ENCODE assay signal across 8 cellular contexts in the genomic region with DNA sequence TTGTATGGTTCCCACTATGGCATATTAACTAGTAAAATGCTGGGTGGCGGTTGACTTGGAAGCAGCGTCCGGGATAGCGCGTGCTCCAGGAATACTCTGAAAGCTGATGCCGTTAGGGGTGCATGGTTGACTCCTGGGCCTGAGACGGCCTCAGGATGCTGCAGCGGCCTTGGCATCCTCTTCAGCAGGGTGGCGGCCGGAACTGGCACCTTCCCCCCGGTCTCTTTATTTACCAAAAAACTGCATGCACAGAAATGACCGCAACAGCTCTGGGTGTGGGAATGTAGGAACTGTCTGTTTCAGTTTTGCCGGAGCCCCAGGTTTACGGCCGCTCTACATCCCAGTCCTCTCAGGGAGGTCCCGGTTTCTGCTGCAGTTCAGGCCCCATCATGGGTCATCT. TPM values are rescaled to one million over a fixed set of nuclear protein-coding genes. Genes with fewer than 3 reads are reported as not detected.
DNase-seq lines count a peak whose midpoint lies in the region; ATAC-seq and TF ChIP-seq lines count a peak whose summit lies in the region.

No MANE protein-coding gene starts in this region.

- WGBS in esophagus squamous epithelium, 2 donors, result 57 to 63% methylated on average over 11 to 15 of the region's 16 CpGs
- WGBS in sigmoid colon, 2 donors, result 23 to 66% methylated on average over 16 of the region's 16 CpGs

- H3K4me1 ChIP-seq in esophagus squamous epithelium (peaks cover 18 to 87% (median 40%) of the 10 kb centered on the region in 3 donors), sigmoid colon (peaks cover 0 to 38% (median 35%) of the 10 kb centered on the region in 4 donors)

- H3K27me3 ChIP-seq in esophagus squamous epithelium, result no peaks in the 10 kb centered on the region
- no peaks in the 10 kb centered on the region for H3K27me3 ChIP-seq in sigmoid colon

- ATAC-seq in SK-N-SH treated with all-trans-retinoic acid at 6 μM for 48 hours, result peak; percentile 7
- no peak for ATAC-seq in HG02588 (IDR thresholded peaks at IDR 0.05; ENCODE audit: unreplicated experiment)

- TF ChIP-seq CTCF in esophagus squamous epithelium (IDR thresholded peaks at IDR 0.05) (no peak), sigmoid colon (IDR thresholded peaks at IDR 0.05) (no peak)

- H3K36me3 ChIP-seq in esophagus squamous epithelium (peaks cover 0 to 21% (median 0%) of the 10 kb centered on the region in 3 donors), sigmoid colon (peaks cover 0 to 9% (median under 1%) of the 10 kb centered on the region in 4 donors)

- peak overlapping the region in 2 of 4 donors; percentile 1 to 47 for H3K4me3 ChIP-seq in esophagus squamous epithelium
- H3K4me3 ChIP-seq in sigmoid colon, result peak overlapping the region in 3 of 4 donors; percentile 5 to 18 (median 5)

- DNase-seq in ELR (ENCODE audit: low read depth) (peak; percentile 39), esophagus squamous epithelium (lab: John Stamatoyannopoulos, UW) (no peak), sigmoid colon (no peak), NCI-H187 (lab: John Stamatoyannopoulos, UW) (no peak), NCI-H1930 (lab: John Stamatoyannopoulos, UW) (no peak)
- DNase-seq in stimulated activated CD4-positive, alpha-beta T cell treated with anti-CD3 and anti-CD28 coated beads, Interleukin-4, amount 100 ng/mL, for 4 hours, result no peak

- intact Hi-C loops in esophagus squamous epithelium (cut with DNase I), result no loop called here
- intact Hi-C loops in sigmoid colon (cut with DNase I), result no loop called here

- TF ChIP-seq EP300 in sigmoid colon (IDR thresholded peaks at IDR 0.05), result no peak

- no peak for TF ChIP-seq POLR2A in esophagus squamous epithelium (IDR thresholded peaks at IDR 0.05)
- TF ChIP-seq POLR2A in sigmoid colon (IDR thresholded peaks at IDR 0.05), result no peak

- peak overlapping the region; percentile 76 to 91 (median 84) for H3K27ac ChIP-seq in esophagus squamous epithelium
- H3K27ac ChIP-seq in sigmoid colon, result peak overlapping the region; percentile 78 to 84 (median 80)

- no peaks in the 10 kb centered on the region for H3K9me3 ChIP-seq in esophagus squamous epithelium
- no peaks in the 10 kb centered on the region for H3K9me3 ChIP-seq in sigmoid colon

TF ChIP-seq in SK-N-SH treated with all-trans-retinoic acid at 6 μM for 48 hours, 23 proteins besides CTCF, POLR2A, EP300 and RAD21:
- TF ChIP-seq, protein P1, sequence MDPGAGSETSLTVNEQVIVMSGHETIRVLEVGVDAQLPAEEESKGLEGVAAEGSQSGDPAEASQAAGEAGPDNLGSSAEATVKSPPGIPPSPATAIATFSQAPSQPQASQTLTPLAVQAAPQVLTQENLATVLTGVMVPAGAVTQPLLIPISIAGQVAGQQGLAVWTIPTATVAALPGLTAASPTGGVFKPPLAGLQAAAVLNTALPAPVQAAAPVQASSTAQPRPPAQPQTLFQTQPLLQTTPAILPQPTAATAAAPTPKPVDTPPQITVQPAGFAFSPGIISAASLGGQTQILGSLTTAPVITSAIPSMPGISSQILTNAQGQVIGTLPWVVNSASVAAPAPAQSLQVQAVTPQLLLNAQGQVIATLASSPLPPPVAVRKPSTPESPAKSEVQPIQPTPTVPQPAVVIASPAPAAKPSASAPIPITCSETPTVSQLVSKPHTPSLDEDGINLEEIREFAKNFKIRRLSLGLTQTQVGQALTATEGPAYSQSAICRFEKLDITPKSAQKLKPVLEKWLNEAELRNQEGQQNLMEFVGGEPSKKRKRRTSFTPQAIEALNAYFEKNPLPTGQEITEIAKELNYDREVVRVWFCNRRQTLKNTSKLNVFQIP (CRISPR knock-in tag; IDR thresholded peaks at IDR 0.05; ENCODE audit: borderline replicate concordance, low read depth), result no peak
- TF ChIP-seq, protein P2, sequence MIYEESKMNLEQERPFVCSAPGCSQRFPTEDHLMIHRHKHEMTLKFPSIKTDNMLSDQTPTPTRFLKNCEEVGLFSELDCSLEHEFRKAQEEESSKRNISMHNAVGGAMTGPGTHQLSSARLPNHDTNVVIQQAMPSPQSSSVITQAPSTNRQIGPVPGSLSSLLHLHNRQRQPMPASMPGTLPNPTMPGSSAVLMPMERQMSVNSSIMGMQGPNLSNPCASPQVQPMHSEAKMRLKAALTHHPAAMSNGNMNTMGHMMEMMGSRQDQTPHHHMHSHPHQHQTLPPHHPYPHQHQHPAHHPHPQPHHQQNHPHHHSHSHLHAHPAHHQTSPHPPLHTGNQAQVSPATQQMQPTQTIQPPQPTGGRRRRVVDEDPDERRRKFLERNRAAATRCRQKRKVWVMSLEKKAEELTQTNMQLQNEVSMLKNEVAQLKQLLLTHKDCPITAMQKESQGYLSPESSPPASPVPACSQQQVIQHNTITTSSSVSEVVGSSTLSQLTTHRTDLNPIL (CRISPR knock-in tag; IDR thresholded peaks at IDR 0.05; ENCODE audit: low read depth), result no peak
- no peak for TF ChIP-seq ZNF70 (CRISPR knock-in tag; IDR thresholded peaks at IDR 0.05)
- TF ChIP-seq, protein P3, sequence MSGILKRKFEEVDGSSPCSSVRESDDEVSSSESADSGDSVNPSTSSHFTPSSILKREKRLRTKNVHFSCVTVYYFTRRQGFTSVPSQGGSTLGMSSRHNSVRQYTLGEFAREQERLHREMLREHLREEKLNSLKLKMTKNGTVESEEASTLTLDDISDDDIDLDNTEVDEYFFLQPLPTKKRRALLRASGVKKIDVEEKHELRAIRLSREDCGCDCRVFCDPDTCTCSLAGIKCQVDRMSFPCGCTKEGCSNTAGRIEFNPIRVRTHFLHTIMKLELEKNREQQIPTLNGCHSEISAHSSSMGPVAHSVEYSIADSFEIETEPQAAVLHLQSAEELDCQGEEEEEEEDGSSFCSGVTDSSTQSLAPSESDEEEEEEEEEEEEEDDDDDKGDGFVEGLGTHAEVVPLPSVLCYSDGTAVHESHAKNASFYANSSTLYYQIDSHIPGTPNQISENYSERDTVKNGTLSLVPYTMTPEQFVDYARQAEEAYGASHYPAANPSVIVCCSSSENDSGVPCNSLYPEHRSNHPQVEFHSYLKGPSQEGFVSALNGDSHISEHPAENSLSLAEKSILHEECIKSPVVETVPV (CRISPR knock-in tag; IDR thresholded peaks at IDR 0.05), result no peak
- TF ChIP-seq ZC3H10 (CRISPR knock-in tag; IDR thresholded peaks at IDR 0.05), result no peak
- TF ChIP-seq, protein P4, sequence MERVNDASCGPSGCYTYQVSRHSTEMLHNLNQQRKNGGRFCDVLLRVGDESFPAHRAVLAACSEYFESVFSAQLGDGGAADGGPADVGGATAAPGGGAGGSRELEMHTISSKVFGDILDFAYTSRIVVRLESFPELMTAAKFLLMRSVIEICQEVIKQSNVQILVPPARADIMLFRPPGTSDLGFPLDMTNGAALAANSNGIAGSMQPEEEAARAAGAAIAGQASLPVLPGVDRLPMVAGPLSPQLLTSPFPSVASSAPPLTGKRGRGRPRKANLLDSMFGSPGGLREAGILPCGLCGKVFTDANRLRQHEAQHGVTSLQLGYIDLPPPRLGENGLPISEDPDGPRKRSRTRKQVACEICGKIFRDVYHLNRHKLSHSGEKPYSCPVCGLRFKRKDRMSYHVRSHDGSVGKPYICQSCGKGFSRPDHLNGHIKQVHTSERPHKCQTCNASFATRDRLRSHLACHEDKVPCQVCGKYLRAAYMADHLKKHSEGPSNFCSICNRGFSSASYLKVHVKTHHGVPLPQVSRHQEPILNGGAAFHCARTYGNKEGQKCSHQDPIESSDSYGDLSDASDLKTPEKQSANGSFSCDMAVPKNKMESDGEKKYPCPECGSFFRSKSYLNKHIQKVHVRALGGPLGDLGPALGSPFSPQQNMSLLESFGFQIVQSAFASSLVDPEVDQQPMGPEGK (CRISPR knock-in tag; IDR thresholded peaks at IDR 0.05; ENCODE audit: borderline replicate concordance), result no peak
- no peak for TF ChIP-seq GLIS3 (CRISPR knock-in tag; IDR thresholded peaks at IDR 0.05)
- TF ChIP-seq OSR1 (CRISPR knock-in tag; IDR thresholded peaks at IDR 0.05), result no peak
- TF ChIP-seq SNAI2 (CRISPR knock-in tag; IDR thresholded peaks at IDR 0.05), result no peak
TF ChIP-seq in SK-N-SH treated with all-trans-retinoic acid at 6 μM for 48 hours: peak in this region for 0.

RNA-seq across cellular contexts. Expression of a gene that starts 28.8 kb away (rescaled TPM):
- 10 to 100 TPM; 69.7 to 94.0 (median 86.4) TPM for total RNA-seq in esophagus squamous epithelium
- 10 to 100 TPM; 27.5 to 94.7 (median 58.4) TPM for total RNA-seq in sigmoid colon
- polyA plus RNA-seq in sigmoid colon, result 100 to 1,000 TPM in 1 of 3 donors, 10 to 100 TPM in 2; 26.4 to 105 (median 40.2) TPM
